ENCODE assay signal across 8 cellular contexts in genomic region chr3:177781686-177782161, GRCh38.
DNase-seq lines count a peak whose midpoint lies in the region; ATAC-seq, FAIRE-seq and TF ChIP-seq lines count a peak whose summit lies in the region.

No MANE protein-coding gene starts in this region.

- peak overlapping the region; percentile 4 for H3K27ac Mint-ChIP-seq in stimulated activated naive B cell treated with anti-CD40 and anti-IgM and Interleukin-4, amounts not matched to agents 10 μg/mL and 1 μg/mL and 100 μg/mL, for 72 hours
- no peak overlapping the region for H3K27ac Mint-ChIP-seq in activated CD4-positive, alpha-beta T cell treated with anti-CD3 and anti-CD28 coated beads, Interleukin-2, amount 10 ng/mL, durations not matched to agents 7 days and 5 days

- no peak for TF ChIP-seq CTCF in ascending aorta (IDR thresholded peaks at IDR 0.05)
- no peak for TF ChIP-seq CTCF in kidney (IDR thresholded peaks at IDR 0.05; ENCODE audit: borderline replicate concordance, extremely low read depth, insufficient read depth)

- H3K9me3 ChIP-seq in ascending aorta (no peaks in the 10 kb centered on the region), kidney (ENCODE audit: control insufficient read depth in 1 of 2, low read length in 2 of 2) (no peaks in the 10 kb centered on the region)

- no peak for ATAC-seq in stimulated activated naive B cell treated with anti-CD40 and anti-IgM and Interleukin-4, amounts not matched to agents 10 μg/mL and 1 μg/mL and 100 μg/mL, for 72 hours (replicated peaks)

- H3K4me1 ChIP-seq in ascending aorta = peaks cover 0 to 21% of the 10 kb centered on the region in 2 donors
- H3K4me1 ChIP-seq in kidney (ENCODE audit: control insufficient read depth in 1 of 2, insufficient read depth in 1 of 2, low read depth in 1 of 2, low read length in 2 of 2) = peaks cover 0 to 6% of the 10 kb centered on the region in 2 donors

- peaks cover 5 to 13% of the 10 kb centered on the region in 2 donors for H3K4me1 Mint-ChIP-seq in stimulated activated naive B cell treated with anti-CD40 and anti-IgM and Interleukin-4, amounts not matched to agents 10 μg/mL and 1 μg/mL and 100 μg/mL, for 72 hours
- peaks cover 24% of the 10 kb centered on the region for H3K4me1 Mint-ChIP-seq in activated CD4-positive, alpha-beta T cell treated with anti-CD3 and anti-CD28 coated beads, Interleukin-2, amount 10 ng/mL, durations not matched to agents 7 days and 5 days

- intact Hi-C loops in ascending aorta (cut with DNase I) (no loop called here), kidney (cut with DNase I) (no loop called here)

- H3K27ac ChIP-seq in ascending aorta (peak overlapping the region; percentile 59 to 70), kidney (ENCODE audit: low read depth in 2 of 2, low read length in 2 of 2) (peak overlapping the region in 1 of 2 donors; percentile 59)

- no peaks in the 10 kb centered on the region for H3K27me3 Mint-ChIP-seq in stimulated activated naive B cell treated with anti-CD40 and anti-IgM and Interleukin-4, amounts not matched to agents 10 μg/mL and 1 μg/mL and 100 μg/mL, for 72 hours
- no peaks in the 10 kb centered on the region for H3K27me3 Mint-ChIP-seq in activated CD4-positive, alpha-beta T cell treated with anti-CD3 and anti-CD28 coated beads, Interleukin-2, amount 10 ng/mL, durations not matched to agents 7 days and 5 days

- H3K27me3 ChIP-seq in ascending aorta = no peaks in the 10 kb centered on the region

- FAIRE-seq in kidney (lab: Jason Lieb, UNC) = no peak

- no peak overlapping the region for H3K4me3 Mint-ChIP-seq in stimulated activated naive B cell treated with anti-CD40 and anti-IgM and Interleukin-4, amounts not matched to agents 10 μg/mL and 1 μg/mL and 100 μg/mL, for 72 hours
- H3K4me3 Mint-ChIP-seq in activated CD4-positive, alpha-beta T cell treated with anti-CD3 and anti-CD28 coated beads, Interleukin-2, amount 10 ng/mL, durations not matched to agents 7 days and 5 days = no peak overlapping the region

- POLR2A ChIA-PET in activated CD4-positive, alpha-beta T cell treated with anti-CD3 and anti-CD28 coated beads, Interleukin-2, amount 10 ng/mL, durations not matched to agents 7 days and 5 days (lab: Charles Lee) = no interaction called here

- no peaks in the 10 kb centered on the region for H3K9me3 Mint-ChIP-seq in stimulated activated naive B cell treated with anti-CD40 and anti-IgM and Interleukin-4, amounts not matched to agents 10 μg/mL and 1 μg/mL and 100 μg/mL, for 72 hours
- H3K9me3 Mint-ChIP-seq in activated CD4-positive, alpha-beta T cell treated with anti-CD3 and anti-CD28 coated beads, Interleukin-2, amount 10 ng/mL, durations not matched to agents 7 days and 5 days = peaks cover 6% of the 10 kb centered on the region

- DNase-seq in H4 (ENCODE audit: low spot score) (peak; percentile 55), ascending aorta (ENCODE audit: low spot score in 2 of 2) (peak in 1 of 2 donors; percentile 82), kidney (peak; percentile 61), DMS153 (lab: John Stamatoyannopoulos, UW) (no peak), NCI-H128 (lab: John Stamatoyannopoulos, UW; ENCODE audit: unreplicated experiment) (no peak), NCI-H2081 treated with DMSO at 0.1 percent for 48 hours (lab: John Stamatoyannopoulos, UW) (no peak)
- DNase-seq in stimulated activated naive B cell treated with anti-CD40 and anti-IgM and Interleukin-4, amounts not matched to agents 10 μg/mL and 1 μg/mL and 100 μg/mL, for 72 hours = no peak
- no peak for DNase-seq in activated CD4-positive, alpha-beta T cell treated with anti-CD3 and anti-CD28 coated beads, Interleukin-2, amount 10 ng/mL, durations not matched to agents 7 days and 5 days

- H3K9ac ChIP-seq in kidney (ENCODE audit: low read length in 2 of 2) = no peak overlapping the region

- CTCF ChIA-PET in activated CD4-positive, alpha-beta T cell treated with anti-CD3 and anti-CD28 coated beads, Interleukin-2, amount 10 ng/mL, durations not matched to agents 7 days and 5 days (lab: Charles Lee) = interaction anchor here (0.7 kb wide), 1 partner anchor 102 kb away, joined by 3 read pairs; no protein-coding TSS in a partner anchor

- H3K4me3 ChIP-seq in ascending aorta (no peak overlapping the region), kidney (ENCODE audit: low read length in 2 of 2) (no peak overlapping the region)

- no peaks in the 10 kb centered on the region for H3K36me3 ChIP-seq in ascending aorta
- H3K36me3 ChIP-seq in kidney (ENCODE audit: control insufficient read depth in 1 of 2, insufficient read depth in 2 of 2, low read length in 2 of 2) = no peaks in the 10 kb centered on the region

- H3K36me3 Mint-ChIP-seq in stimulated activated naive B cell treated with anti-CD40 and anti-IgM and Interleukin-4, amounts not matched to agents 10 μg/mL and 1 μg/mL and 100 μg/mL, for 72 hours = no peaks in the 10 kb centered on the region
- peaks cover 2% of the 10 kb centered on the region for H3K36me3 Mint-ChIP-seq in activated CD4-positive, alpha-beta T cell treated with anti-CD3 and anti-CD28 coated beads, Interleukin-2, amount 10 ng/mL, durations not matched to agents 7 days and 5 days (ENCODE audit: low read depth)

Comparison
In these comparisons a context has a peak if more than half of its experiments do, and no peak if none do; other contexts are left out.
1. DNase-seq: peak in H4 (single experiment) and kidney (single experiment); none in stimulated activated naive B cell treated with anti-CD40 and anti-IgM and Interleukin-4, amounts not matched to agents 10 μg/mL and 1 μg/mL and 100 μg/mL, for 72 hours (single experiment), DMS153 (single experiment), NCI-H128 (single experiment), NCI-H2081 treated with DMSO at 0.1 percent for 48 hours (single experiment) and activated CD4-positive, alpha-beta T cell treated with anti-CD3 and anti-CD28 coated beads, Interleukin-2, amount 10 ng/mL, durations not matched to agents 7 days and 5 days (single experiment).